In the genomic region with DNA sequence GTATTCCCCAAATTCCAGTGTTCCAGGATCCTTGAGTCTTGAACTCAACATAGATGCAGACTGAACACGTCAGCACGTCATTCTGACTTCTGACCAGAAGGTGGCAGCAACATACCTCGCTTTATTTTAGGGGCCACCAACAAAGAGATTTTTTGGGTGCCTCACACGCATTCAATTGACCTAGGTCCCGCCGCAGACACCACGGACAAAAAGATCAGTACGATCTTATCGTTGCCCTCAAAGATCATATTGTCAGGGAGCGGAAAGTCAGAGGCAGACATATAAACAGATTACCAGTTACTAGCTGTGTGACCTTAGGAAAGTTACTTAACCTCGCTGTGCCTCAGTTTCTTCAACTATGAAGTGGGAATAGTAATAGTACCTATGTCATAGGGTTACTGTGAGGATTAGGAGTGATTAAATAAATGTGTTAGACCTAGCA, we compare ENCODE assay signal across 8 cellular contexts.
DNase-seq lines count a peak whose midpoint lies in the region; ATAC-seq and FAIRE-seq lines count a peak whose summit lies in the region.

No MANE protein-coding gene starts in this region.

- FAIRE-seq in HTR-8/SVneo (lab: Jason Lieb, UNC), result peak; percentile 84

- no peak for ATAC-seq in HG03159 (IDR thresholded peaks at IDR 0.05; ENCODE audit: unreplicated experiment)
- no peak for ATAC-seq in GM21360 (IDR thresholded peaks at IDR 0.05; ENCODE audit: unreplicated experiment)

- peak; percentile 45 for DNase-seq in DMS114 treated with DMSO at 0.1 percent for 48 hours (lab: John Stamatoyannopoulos, UW; ENCODE audit: unreplicated experiment)
- peak; percentile 71 for DNase-seq in HTR-8/SVneo (ENCODE audit: insufficient read length, low spot score)
- peak; percentile 51 for DNase-seq in T1000 (lab: John Stamatoyannopoulos, UW)
- peak; percentile 71 for DNase-seq in astrocyte of the hippocampus (ENCODE audit: low read depth, low spot score)
- DNase-seq in iPS-NIHi7 (ENCODE audit: extremely low spot score), result peak; percentile 70
- peak; percentile 61 for DNase-seq in stimulated activated CD4-positive, alpha-beta T cell treated with anti-CD3 and anti-CD28 coated beads, Interleukin-1b, Interleukin-23, amount 100 ng/mL, for 48 hours
